In the genomic region with DNA sequence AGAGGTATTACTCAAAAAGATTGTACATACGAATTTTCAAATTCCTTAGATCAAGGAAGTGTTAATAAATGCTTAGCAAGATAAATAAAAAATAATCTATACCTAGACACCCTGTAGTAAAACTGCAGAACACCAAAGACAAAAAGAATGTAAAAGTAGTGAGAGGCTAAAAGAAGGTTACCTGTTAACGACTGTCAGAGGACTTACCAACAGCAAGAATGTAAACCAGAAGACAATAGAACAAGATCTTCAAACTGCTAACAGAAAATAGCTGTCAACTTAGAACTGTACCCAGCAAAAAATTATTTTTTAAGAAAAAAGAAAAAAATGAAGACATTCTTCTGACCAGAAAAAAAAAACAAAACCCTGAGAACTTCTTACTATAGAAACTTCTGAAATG, we compare ENCODE assay signal across 1 cellular context.
TF ChIP-seq lines count a peak whose summit lies in the region.

No MANE protein-coding gene starts in this region.

TF ChIP-seq in SK-N-SH treated with all-trans-retinoic acid at 6 μM for 48 hours, 23 proteins besides CTCF, POLR2A, EP300 and RAD21 (continued from another document):
- TF ChIP-seq, protein P1, sequence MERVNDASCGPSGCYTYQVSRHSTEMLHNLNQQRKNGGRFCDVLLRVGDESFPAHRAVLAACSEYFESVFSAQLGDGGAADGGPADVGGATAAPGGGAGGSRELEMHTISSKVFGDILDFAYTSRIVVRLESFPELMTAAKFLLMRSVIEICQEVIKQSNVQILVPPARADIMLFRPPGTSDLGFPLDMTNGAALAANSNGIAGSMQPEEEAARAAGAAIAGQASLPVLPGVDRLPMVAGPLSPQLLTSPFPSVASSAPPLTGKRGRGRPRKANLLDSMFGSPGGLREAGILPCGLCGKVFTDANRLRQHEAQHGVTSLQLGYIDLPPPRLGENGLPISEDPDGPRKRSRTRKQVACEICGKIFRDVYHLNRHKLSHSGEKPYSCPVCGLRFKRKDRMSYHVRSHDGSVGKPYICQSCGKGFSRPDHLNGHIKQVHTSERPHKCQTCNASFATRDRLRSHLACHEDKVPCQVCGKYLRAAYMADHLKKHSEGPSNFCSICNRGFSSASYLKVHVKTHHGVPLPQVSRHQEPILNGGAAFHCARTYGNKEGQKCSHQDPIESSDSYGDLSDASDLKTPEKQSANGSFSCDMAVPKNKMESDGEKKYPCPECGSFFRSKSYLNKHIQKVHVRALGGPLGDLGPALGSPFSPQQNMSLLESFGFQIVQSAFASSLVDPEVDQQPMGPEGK (CRISPR knock-in tag; IDR thresholded peaks at IDR 0.05; ENCODE audit: borderline replicate concordance): no peak
- TF ChIP-seq ESRRG (CRISPR knock-in tag; IDR thresholded peaks at IDR 0.05) (no peak), ZC3H10 (CRISPR knock-in tag; IDR thresholded peaks at IDR 0.05) (no peak), TOX (CRISPR knock-in tag; IDR thresholded peaks at IDR 0.05; ENCODE audit: borderline replicate concordance) (no peak), BACH2 (CRISPR knock-in tag; IDR thresholded peaks at IDR 0.05; ENCODE audit: borderline replicate concordance) (no peak), ZNF8 (CRISPR knock-in tag; IDR thresholded peaks at IDR 0.05) (no peak), ISL1 (CRISPR knock-in tag; IDR thresholded peaks at IDR 0.05) (no peak)
TF ChIP-seq in SK-N-SH treated with all-trans-retinoic acid at 6 μM for 48 hours: peak in this region for 0.
